ENCODE assay signal across 8 cellular contexts in the genomic region with DNA sequence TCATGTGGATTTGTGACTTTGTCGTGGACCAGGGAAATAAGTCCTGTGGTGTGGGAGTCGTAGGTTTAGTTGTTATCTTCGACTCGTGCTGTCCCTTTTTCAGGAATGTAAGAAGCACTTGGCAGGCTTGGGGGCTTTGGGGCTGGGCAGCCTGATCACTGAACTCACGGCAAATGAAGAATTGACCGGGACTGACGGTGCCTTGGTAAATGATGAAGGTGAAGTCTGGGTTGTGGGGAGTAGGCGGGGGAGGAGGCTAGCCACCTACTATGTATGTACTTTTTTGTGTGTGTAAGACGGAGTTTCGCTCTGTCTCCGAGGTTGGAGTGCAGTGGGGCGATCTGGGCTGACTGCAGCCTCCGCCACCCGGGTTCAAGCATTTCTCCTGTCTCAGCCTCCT. TPM values are rescaled to one million over a fixed set of nuclear protein-coding genes. Genes with fewer than 3 reads are reported as not detected.
DNase-seq lines count a peak whose midpoint lies in the region; ATAC-seq and TF ChIP-seq lines count a peak whose summit lies in the region.

No MANE protein-coding gene starts in this region.

- H3K27me3 ChIP-seq in psoas muscle (ENCODE audit: insufficient read depth in 3 of 3, low read length in 2 of 3): no peaks in the 10 kb centered on the region

- POLR2A ChIA-PET in T-cell (lab: Charles Lee): no interaction called here

- intact Hi-C loops in psoas muscle (cut with DNase I): loop anchor here in 1 of 2 donors (10.0 kb wide), 2 partner anchors 63 to 183 kb away; partner anchors contain the start of gene ITGB1BP2

- H3K4me3 ChIP-seq in epithelial cell of esophagus (ENCODE audit: low read length): peak overlapping the region; percentile 79
- peak overlapping the region; percentile 81 for H3K4me3 ChIP-seq in psoas muscle

- no peaks in the 10 kb centered on the region for H3K9me3 ChIP-seq in psoas muscle

- H3K36me3 Mint-ChIP-seq in T-cell: peaks cover 16% of the 10 kb centered on the region

- peak overlapping the region; percentile 92 for H3K27ac ChIP-seq in psoas muscle

- CTCF ChIA-PET in T-cell (lab: Charles Lee): no interaction called here

- H3K27me3 Mint-ChIP-seq in T-cell: no peaks in the 10 kb centered on the region

- peak overlapping the region; percentile 83 to 99 (median 95) for H3K4me3 Mint-ChIP-seq in T-cell

- ATAC-seq in T-cell (replicated peaks in 1 of 4) (no peak), psoas muscle (no peak), HG03457 (IDR thresholded peaks at IDR 0.05; ENCODE audit: unreplicated experiment) (no peak)

- peaks cover 31 to 43% (median 39%) of the 10 kb centered on the region in 3 donors for H3K4me1 Mint-ChIP-seq in T-cell

- DNase-seq in EH (ENCODE audit: low read depth) (peak; percentile 18), T-cell (no peak), epithelial cell of esophagus (ENCODE audit: low read depth) (no peak), psoas muscle (no peak), ecto neural progenitor cell (ENCODE audit: low spot score) (no peak), NOMO-1 treated with DMSO at 0.1 percent for 48 hours (lab: John Stamatoyannopoulos, UW; ENCODE audit: unreplicated experiment) (no peak), NCI-H69 (lab: John Stamatoyannopoulos, UW) (no peak)

- peaks cover 8% of the 10 kb centered on the region for H3K4me1 ChIP-seq in psoas muscle

- TF ChIP-seq CTCF in epithelial cell of esophagus (IDR thresholded peaks at IDR 0.05; ENCODE audit: insufficient read depth, low read depth, low read length, missing control alignments) (no peak), psoas muscle (IDR thresholded peaks at IDR 0.05) (no peak)

- WGBS in psoas muscle, 3 donors: 25 to 56% (median 25%) methylated on average over 14 of the region's 14 CpGs

- no peaks in the 10 kb centered on the region for H3K9me3 Mint-ChIP-seq in T-cell

- H3K27ac Mint-ChIP-seq in T-cell: peak overlapping the region; percentile 97 to 100

- peaks cover 0 to 35% of the 10 kb centered on the region in 2 donors for H3K36me3 ChIP-seq in psoas muscle (ENCODE audit: insufficient read depth in 1 of 2, low read depth in 1 of 2)

RNA-seq across cellular contexts. Expression of gene TAF1, which starts 1.2 kb away (rescaled TPM):
- total RNA-seq in T-cell (10 to 100 TPM; 61.4 to 70.0 (median 63.3) TPM), psoas muscle (10 to 100 TPM; 22.3 to 25.6 (median 24.4) TPM)
- polyA plus RNA-seq in psoas muscle: 10 to 100 TPM in 1 of 3 donors, 1 to 10 TPM in 2; 5.5 to 10.6 (median 6.4) TPM
